Comparison of ENCODE assay signal across 24 cellular contexts in genomic region chr2:169684135-169684565, GRCh38. TPM values are rescaled to one million over a fixed set of nuclear protein-coding genes. Genes with fewer than 3 reads are reported as not detected.
DNase-seq lines count a peak whose midpoint lies in the region; TF ChIP-seq lines count a peak whose summit lies in the region.
"Had no signal": no experiment of that assay in that cellular context is flagged by ENCODE, and none has a peak within 500 bp of the region (broad histone marks: within the 10 kb centered on the region; RNA-seq: fewer than 3 reads in every experiment).

No MANE protein-coding gene starts in this region.

- peak overlapping the region; percentile 13 for H3K4me3 Mint-ChIP-seq in T-helper 2 cell treated with Interferon-gamma antibody and Interleukin-4, amounts not matched to agents 5 μg/mL and 100 μg/mL, for 36 hours
- H3K4me3 Mint-ChIP-seq in CD8-positive, alpha-beta memory T cell = peak overlapping the region in 2 of 7 donors; percentile 41 to 60
- no peak overlapping the region for H3K4me3 Mint-ChIP-seq in activated CD4-positive, alpha-beta memory T cell treated with anti-CD3 and anti-CD28 coated beads, Interleukin-2, amount 10 ng/mL, durations not matched to agents 7 days and 5 days
- H3K4me3 Mint-ChIP-seq: CD8-positive, alpha-beta T cell had no signal

- H3K27me3 ChIP-seq in CD8-positive, alpha-beta memory T cell (ENCODE audit: insufficient read depth, low read length, poor library complexity, severe bottlenecking) = no peaks in the 10 kb centered on the region
- H3K27me3 ChIP-seq in liver (ENCODE audit: control insufficient read depth in 4 of 4, insufficient read depth in 4 of 4, low read length in 3 of 4) = no peaks in the 10 kb centered on the region
- no peaks in the 10 kb centered on the region for H3K27me3 ChIP-seq in thyroid gland

- peaks cover 29% of the 10 kb centered on the region for H3K9me3 Mint-ChIP-seq in T-helper 2 cell treated with Interferon-gamma antibody and Interleukin-4, amounts not matched to agents 5 μg/mL and 100 μg/mL, for 36 hours
- H3K9me3 Mint-ChIP-seq in CD8-positive, alpha-beta memory T cell = no peaks in the 10 kb centered on the region
- peaks cover 14% of the 10 kb centered on the region for H3K9me3 Mint-ChIP-seq in activated CD4-positive, alpha-beta memory T cell treated with anti-CD3 and anti-CD28 coated beads, Interleukin-2, amount 10 ng/mL, durations not matched to agents 7 days and 5 days

- peaks cover 6% of the 10 kb centered on the region for H3K27me3 Mint-ChIP-seq in T-helper 2 cell treated with Interferon-gamma antibody and Interleukin-4, amounts not matched to agents 5 μg/mL and 100 μg/mL, for 36 hours (ENCODE audit: low read depth)
- H3K27me3 Mint-ChIP-seq in CD8-positive, alpha-beta memory T cell = no peaks in the 10 kb centered on the region
- peaks cover 4% of the 10 kb centered on the region for H3K27me3 Mint-ChIP-seq in activated CD4-positive, alpha-beta memory T cell treated with anti-CD3 and anti-CD28 coated beads, Interleukin-2, amount 10 ng/mL, durations not matched to agents 7 days and 5 days

- H3K9me3 ChIP-seq in CD8-positive, alpha-beta memory T cell (ENCODE audit: low read length) = no peaks in the 10 kb centered on the region
- no peaks in the 10 kb centered on the region for H3K9me3 ChIP-seq in liver (ENCODE audit: control insufficient read depth in 4 of 4, low read length in 3 of 4)
- no peaks in the 10 kb centered on the region for H3K9me3 ChIP-seq in thyroid gland

- POLR2A ChIA-PET in CD8-positive, alpha-beta memory T cell (lab: Charles Lee) = interaction anchor here (0.6 to 1.7 kb wide), 3 partner anchors 10 to 149 kb away, joined by 3 to 9 read pairs (median 4); partner anchors contain the start of genes CFAP210 and PHOSPHO2
- POLR2A ChIA-PET in activated CD4-positive, alpha-beta memory T cell treated with anti-CD3 and anti-CD28 coated beads, Interleukin-2, amount 10 ng/mL, durations not matched to agents 7 days and 5 days (lab: Charles Lee) = interaction anchor here (1.0 to 2.2 kb wide), 4 partner anchors 9 to 143 kb away, joined by 3 to 29 read pairs (median 6); partner anchors contain the start of genes CFAP210, PHOSPHO2 and UBR3

- H3K4me1 ChIP-seq in CD8-positive, alpha-beta memory T cell (ENCODE audit: insufficient read depth, low read length) = peaks cover 11% of the 10 kb centered on the region
- H3K4me1 ChIP-seq in liver (ENCODE audit: control insufficient read depth in 4 of 4, insufficient read depth in 4 of 4, low read length in 3 of 4) (peaks cover 3 to 17% (median 10%) of the 10 kb centered on the region in 4 donors), thyroid gland (no peaks in the 10 kb centered on the region)

- TF ChIP-seq POLR2A in thyroid gland (IDR thresholded peaks at IDR 0.05) = no peak

- no peak overlapping the region for H3K27ac ChIP-seq in CD8-positive, alpha-beta memory T cell (ENCODE audit: low read depth, low read length)
- peak overlapping the region; percentile 73 to 90 for H3K27ac ChIP-seq in liver (ENCODE audit: low read depth in 1 of 2, low read length in 2 of 2)
- H3K27ac ChIP-seq in thyroid gland = no peak overlapping the region

- peaks cover 24% of the 10 kb centered on the region for H3K4me1 Mint-ChIP-seq in T-helper 2 cell treated with Interferon-gamma antibody and Interleukin-4, amounts not matched to agents 5 μg/mL and 100 μg/mL, for 36 hours (ENCODE audit: low read depth)
- H3K4me1 Mint-ChIP-seq in CD8-positive, alpha-beta memory T cell = peaks cover 22 to 25% (median 25%) of the 10 kb centered on the region in 3 donors
- peaks cover 22% of the 10 kb centered on the region for H3K4me1 Mint-ChIP-seq in activated CD4-positive, alpha-beta memory T cell treated with anti-CD3 and anti-CD28 coated beads, Interleukin-2, amount 10 ng/mL, durations not matched to agents 7 days and 5 days

- peaks cover 10% of the 10 kb centered on the region for H3K36me3 Mint-ChIP-seq in T-helper 2 cell treated with Interferon-gamma antibody and Interleukin-4, amounts not matched to agents 5 μg/mL and 100 μg/mL, for 36 hours (ENCODE audit: low read depth)
- no peaks in the 10 kb centered on the region for H3K36me3 Mint-ChIP-seq in CD8-positive, alpha-beta memory T cell
- H3K36me3 Mint-ChIP-seq in activated CD4-positive, alpha-beta memory T cell treated with anti-CD3 and anti-CD28 coated beads, Interleukin-2, amount 10 ng/mL, durations not matched to agents 7 days and 5 days (ENCODE audit: low read depth) = peaks cover 7% of the 10 kb centered on the region
- H3K36me3 Mint-ChIP-seq: CD8-positive, alpha-beta T cell had no signal

- intact Hi-C loops in thyroid gland (cut with DNase I) = no loop called here

- CTCF ChIA-PET in CD8-positive, alpha-beta memory T cell (lab: Charles Lee) = interaction anchor here (1.3 to 1.5 kb wide), 2 partner anchors 10 to 14 kb away, joined by 3 read pairs; partner anchors contain the start of genes CFAP210 and PHOSPHO2
- CTCF ChIA-PET in activated CD4-positive, alpha-beta memory T cell treated with anti-CD3 and anti-CD28 coated beads, Interleukin-2, amount 10 ng/mL, durations not matched to agents 7 days and 5 days (lab: Charles Lee) = interaction anchor here (1.6 kb wide), 1 partner anchor 9 kb away, joined by 4 read pairs; no protein-coding TSS in a partner anchor

- no peak for TF ChIP-seq CTCF in liver (IDR thresholded peaks at IDR 0.05; ENCODE audit: low read depth, low read length, missing input control)
- TF ChIP-seq CTCF in thyroid gland (IDR thresholded peaks at IDR 0.05) = no peak

- peak overlapping the region in 1 of 2 donors; percentile 53 for H3K9ac ChIP-seq in liver (ENCODE audit: low read depth in 1 of 2, low read length in 2 of 2)

- no peak for DNase-seq in T-helper 2 cell treated with Interferon-gamma antibody and Interleukin-4, amounts not matched to agents 5 μg/mL and 100 μg/mL, for 36 hours (ENCODE audit: low spot score)
- DNase-seq in T-helper 2 cell = no peak
- DNase-seq in CD8-positive, alpha-beta memory T cell = no peak
- no peak for DNase-seq in activated CD4-positive, alpha-beta memory T cell treated with anti-CD3 and anti-CD28 coated beads, Interleukin-2, amount 10 ng/mL, durations not matched to agents 7 days and 5 days
- no peak for DNase-seq in stimulated activated CD4-positive, alpha-beta T cell treated with anti-CD3 and anti-CD28 coated beads, Interleukin-4, amount 100 ng/mL, for 1 hour
- DNase-seq in thyroid gland = no peak
- no peak for DNase-seq in DMS53 treated with DMSO at 0.1 percent for 48 hours (lab: John Stamatoyannopoulos, UW; ENCODE audit: unreplicated experiment)
- DNase-seq: 8988T; AML-193; C1 segment of cervical spinal cord; Calu3; CD8-positive, alpha-beta T cell; DMS153; MM.1S; NCI-H1092; NCI-H1436; NCI-H187 treated with DMSO at 0.1 percent for 48 hours; NCI-H2107; NCI-H446 treated with DMSO at 0.1 percent for 48 hours; NCI-H526 treated with DMSO at 0.1 percent for 48 hours had no signal

- 75% methylated on average over 3 of the region's 3 CpGs for WGBS in liver
- 65 to 76% methylated on average over 3 of the region's 3 CpGs for WGBS in thyroid gland, 2 donors

- H3K27ac Mint-ChIP-seq in T-helper 2 cell treated with Interferon-gamma antibody and Interleukin-4, amounts not matched to agents 5 μg/mL and 100 μg/mL, for 36 hours = peak overlapping the region; percentile 51
- peak overlapping the region; percentile 41 to 95 (median 87) for H3K27ac Mint-ChIP-seq in CD8-positive, alpha-beta memory T cell
- H3K27ac Mint-ChIP-seq in activated CD4-positive, alpha-beta memory T cell treated with anti-CD3 and anti-CD28 coated beads, Interleukin-2, amount 10 ng/mL, durations not matched to agents 7 days and 5 days = peak overlapping the region; percentile 32

- TF ChIP-seq RAD21 in liver (IDR thresholded peaks at IDR 0.05) = no peak

- no peaks in the 10 kb centered on the region for H3K36me3 ChIP-seq in CD8-positive, alpha-beta memory T cell (ENCODE audit: insufficient read depth, low read length)
- no peaks in the 10 kb centered on the region for H3K36me3 ChIP-seq in liver (ENCODE audit: control insufficient read depth in 4 of 4, insufficient read depth in 3 of 4, low read depth in 1 of 4, low read length in 3 of 4)
- no peaks in the 10 kb centered on the region for H3K36me3 ChIP-seq in thyroid gland

- H3K4me3 ChIP-seq in CD8-positive, alpha-beta memory T cell (ENCODE audit: low read length) = no peak overlapping the region
- H3K4me3 ChIP-seq in liver (ENCODE audit: low read depth in 1 of 3, low read length in 3 of 3) (no peak overlapping the region), thyroid gland (replicated peaks in 1 of 3) (no peak overlapping the region)

TF ChIP-seq in liver, 16 proteins besides CTCF, POLR2A, EP300 and RAD21 (continues in another document):
- TF ChIP-seq ATF3 (IDR thresholded peaks at IDR 0.05) (no peak), TAF1 (conservative IDR thresholded peaks at IDR 0.05) (no peak), YY1 (IDR thresholded peaks at IDR 0.05) (no peak), GABPA (IDR thresholded peaks at IDR 0.05 in 1 of 2, conservative IDR thresholded peaks at IDR 0.05 in 1 of 2) (no peak), MAX (IDR thresholded peaks at IDR 0.05) (no peak), NR2F2 (IDR thresholded peaks at IDR 0.05) (no peak)

RNA-seq across cellular contexts. Expression of gene CFAP210, which starts 10.1 kb away (rescaled TPM):
- total RNA-seq in CD8-positive, alpha-beta memory T cell = under 1 TPM in 1 of 2 experiments, not detected in 1; 0.57 TPM
- not detected for polyA plus RNA-seq in CD8-positive, alpha-beta memory T cell
- not detected for total RNA-seq in activated CD4-positive, alpha-beta memory T cell treated with anti-CD3 and anti-CD28 coated beads, Interleukin-2, amount 10 ng/mL, durations not matched to agents 7 days and 5 days
- total RNA-seq in liver (under 1 TPM; 0.08 to 0.33 TPM), thyroid gland (1 to 10 TPM in 2 of 4 donors, not detected in 2; 1.6 TPM)
- polyA plus RNA-seq in liver = under 1 TPM; 0.02 to 0.42 TPM
- total RNA-seq: Calu3, Daoy, LHCN-M2 had no signal
- polyA plus RNA-seq: AG04450 had no signal

RNA-seq across cellular contexts. Expression of gene PHOSPHO2, which starts 10.1 kb away (rescaled TPM):
- total RNA-seq in CD8-positive, alpha-beta memory T cell = 1 to 10 TPM; 4.9 to 6.3 TPM
- 4.5 TPM for polyA plus RNA-seq in CD8-positive, alpha-beta memory T cell
- 1 to 10 TPM; 2.8 to 3.4 TPM for total RNA-seq in activated CD4-positive, alpha-beta memory T cell treated with anti-CD3 and anti-CD28 coated beads, Interleukin-2, amount 10 ng/mL, durations not matched to agents 7 days and 5 days
- total RNA-seq in liver (1 to 10 TPM; 2.5 to 4.7 TPM), thyroid gland (10 to 100 TPM; 12.1 to 20.0 (median 13.2) TPM)
- polyA plus RNA-seq in liver = 1 to 10 TPM; 1.4 to 5.3 TPM

RNA-seq across cellular contexts. Expression of gene KLHL23, which starts 49.5 kb away (rescaled TPM):
- total RNA-seq in CD8-positive, alpha-beta memory T cell = 10 to 100 TPM; 11.4 to 12.0 TPM
- 2.0 TPM for polyA plus RNA-seq in CD8-positive, alpha-beta memory T cell
- 1 to 10 TPM; 2.3 to 2.8 TPM for total RNA-seq in activated CD4-positive, alpha-beta memory T cell treated with anti-CD3 and anti-CD28 coated beads, Interleukin-2, amount 10 ng/mL, durations not matched to agents 7 days and 5 days
- total RNA-seq in liver (10 to 100 TPM; 10.2 to 11.9 TPM), thyroid gland (10 to 100 TPM in 2 of 4 donors, 1 to 10 TPM in 2; 7.2 to 14.0 (median 10.3) TPM)
- 1 to 10 TPM; 2.6 to 5.3 TPM for polyA plus RNA-seq in liver

Comparison
In these comparisons a context has a peak if more than half of its experiments do, and no peak if none do; other contexts are left out.
1. H3K27ac Mint-ChIP-seq: peak in every context shown above with its lines; median percentile 87 in CD8-positive, alpha-beta memory T cell; 51 in T-helper 2 cell treated with Interferon-gamma antibody and Interleukin-4, amounts not matched to agents 5 μg/mL and 100 μg/mL, for 36 hours; 32 in activated CD4-positive, alpha-beta memory T cell treated with anti-CD3 and anti-CD28 coated beads, Interleukin-2, amount 10 ng/mL, durations not matched to agents 7 days and 5 days.
2. H3K27ac ChIP-seq: peak in liver (2 of 2); none in CD8-positive, alpha-beta memory T cell (single experiment) and thyroid gland (0 of 3).